In genomic region chr13:73081256-73081915, GRCh38 we compare ENCODE assay signal across 19 cellular contexts.
"Had no signal": no experiment of that assay in that cellular context is flagged by ENCODE, and none has a peak within 500 bp of the region (broad histone marks: within the 10 kb centered on the region; RNA-seq: fewer than 3 reads in every experiment).

No MANE protein-coding gene starts in this region.

- DNase-seq: activated effector memory CD4-positive, alpha-beta T cell treated with Interleukin-2 at 50 U/mL for 16 hours; activated naive CD4-positive, alpha-beta T cell treated with anti-CD3 and anti-CD28 coated beads, Interleukin-2, amount 50 U/mL, for 16 hours; activated T-cell treated with anti-CD3 and anti-CD28 coated beads, Interleukin-2, amount 50 U/mL, for 24 hours; foreskin melanocyte; mesenchymal stem cell; occipital lobe; right cardiac atrium; stimulated activated CD4-positive, alpha-beta T cell treated with anti-CD3 and anti-CD28 coated beads, Interleukin-4, amount 100 ng/mL, for 4 hours; stimulated activated CD8-positive, alpha-beta memory T cell treated with anti-CD3 and anti-CD28 coated beads, Interleukin-4, amount 100 ng/mL, for 48 hours; stimulated activated naive CD4-positive, alpha-beta T cell treated with Interleukin-2 at 50 U/mL for 16 hours; T-helper 1 cell; T1000 had no signal

- H3K9me3 ChIP-seq: prostate gland, suprapubic skin had no signal

- H3K4me1 ChIP-seq: prostate gland, suprapubic skin had no signal

- H3K27me3 ChIP-seq: suprapubic skin had no signal

- ATAC-seq: activated CD4-positive, CD25-positive, alpha-beta regulatory T cell treated with anti-CD3 and anti-CD28 coated beads, Interleukin-2, amount 50 U/mL, for 24 hours; left lobe of liver; right cardiac atrium; SK-N-SH treated with all-trans-retinoic acid at 6 μM for 48 hours had no signal

- H3K36me3 ChIP-seq: prostate gland had no signal

- H3K27ac ChIP-seq: prostate gland, skin epidermis, suprapubic skin had no signal

- FAIRE-seq: colon had no signal

- H3K4me3 ChIP-seq: prostate gland, skin epidermis, suprapubic skin had no signal
